Comparison of ENCODE assay signal across 23 cellular contexts in the genomic region with DNA sequence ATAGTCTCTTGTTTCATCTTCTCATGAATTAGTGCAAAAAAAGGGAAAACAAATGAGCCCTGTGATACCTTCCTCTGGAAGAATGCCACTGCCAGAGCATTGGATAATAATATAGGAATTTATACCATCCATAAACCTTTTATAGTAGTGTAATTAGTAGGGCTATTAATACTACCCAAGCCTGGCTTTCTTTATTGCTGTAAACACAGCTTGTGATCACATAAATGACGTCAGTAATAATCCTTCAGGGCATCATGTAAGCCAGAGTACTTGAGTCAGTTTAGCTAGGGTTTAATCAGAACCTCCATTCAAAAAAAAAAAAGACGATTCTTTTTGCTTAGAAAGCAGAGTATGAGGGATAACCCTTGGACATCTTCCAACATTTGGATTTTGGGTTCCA.
"Had no signal": no experiment of that assay in that cellular context is flagged by ENCODE, and none has a peak within 500 bp of the region (broad histone marks: within the 10 kb centered on the region; RNA-seq: fewer than 3 reads in every experiment).

No MANE protein-coding gene starts in this region.

- ATAC-seq: activated CD8-positive, alpha-beta memory T cell treated with anti-CD3 and anti-CD28 coated beads, Interleukin-2, amount 10 ng/mL, durations not matched to agents 7 days and 5 days; body of pancreas; gastroesophageal sphincter; heart left ventricle; left lobe of liver; natural killer cell treated with Interleukin-12 subunit alpha and Interleukin-12 subunit beta and Interleukin-15 and Interleukin-18, amount 100 ng/mL, for 72 hours; pancreas; stimulated activated naive CD8-positive, alpha-beta T cell treated with anti-CD3 and anti-CD28 coated beads, Interleukin-15, amount 100 ng/mL, for 72 hours; WTC11 had no signal

- DNase-seq: activated CD4-positive, alpha-beta memory T cell treated with anti-CD3 and anti-CD28 coated beads for 36 hours; activated CD4-positive, alpha-beta T cell treated with anti-CD3 and anti-CD28 coated beads for 4 hours; activated CD8-positive, alpha-beta memory T cell treated with anti-CD3 and anti-CD28 coated beads, Interleukin-2, amount 10 ng/mL, durations not matched to agents 7 days and 5 days; activated naive CD4-positive, alpha-beta T cell treated with anti-CD3 and anti-CD28 coated beads for 36 hours; body of pancreas; central memory CD4-positive, alpha-beta T cell; endodermal cell; erythroblast; heart left ventricle; kidney; pancreas; stimulated activated naive CD8-positive, alpha-beta T cell treated with anti-CD3 and anti-CD28 coated beads, Interleukin-15, amount 100 ng/mL, for 72 hours; transverse colon; uterus had no signal

- H3K9me3 ChIP-seq: body of pancreas, neutrophil, pancreas had no signal

- H3K27ac ChIP-seq: body of pancreas, gastroesophageal sphincter, heart left ventricle, neutrophil, pancreas, suprapubic skin, transverse colon, uterus had no signal

- H3K36me3 ChIP-seq: gastroesophageal sphincter, heart left ventricle, neutrophil, pancreas, suprapubic skin, transverse colon, uterus had no signal

- H3K4me1 ChIP-seq: body of pancreas, gastroesophageal sphincter, heart left ventricle, pancreas, suprapubic skin, transverse colon, uterus had no signal

- H3K4me3 ChIP-seq: body of pancreas, gastroesophageal sphincter, heart left ventricle, lung, pancreas, suprapubic skin, transverse colon, uterus had no signal

- FAIRE-seq: colon, kidney, pancreas, TTC549 had no signal

- H3K27me3 ChIP-seq: body of pancreas, gastroesophageal sphincter, heart left ventricle, neutrophil, pancreas, suprapubic skin, transverse colon, uterus had no signal
